In the genomic region with DNA sequence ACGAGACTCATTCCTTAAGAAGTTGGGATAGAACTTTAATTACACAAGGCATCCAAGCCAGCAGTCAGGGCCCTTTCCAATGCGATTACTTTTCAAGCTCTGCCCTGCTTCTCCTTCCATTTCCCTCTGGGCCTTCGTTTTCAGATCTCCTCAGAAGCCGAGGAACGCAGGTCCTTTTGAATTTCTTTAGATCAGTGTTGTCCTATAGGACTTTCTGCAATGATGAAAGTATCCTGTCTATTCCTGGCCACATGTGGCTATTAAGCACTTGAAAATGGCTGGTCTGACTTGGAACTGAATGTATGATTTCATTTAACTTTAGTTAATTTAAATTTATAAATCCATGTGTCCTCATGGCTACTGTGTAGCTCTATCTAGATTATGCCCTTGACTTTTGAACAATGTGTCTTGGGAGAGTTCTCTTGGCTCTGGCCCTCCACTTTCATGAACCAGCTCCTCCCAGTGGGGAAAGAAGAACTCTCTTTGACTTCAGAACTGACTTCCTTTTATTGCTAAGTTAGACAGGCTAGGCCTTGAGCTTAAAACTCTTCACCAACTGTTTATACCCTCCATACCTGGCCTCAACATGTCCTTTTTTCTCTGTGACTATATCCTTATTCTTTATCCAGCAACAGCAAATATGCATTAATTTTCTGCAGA, we compare ENCODE assay signal across 8 cellular contexts. TPM values are rescaled to one million over a fixed set of nuclear protein-coding genes. Genes with fewer than 3 reads are reported as not detected.
A peak's percentile ranks its signal among the peaks of the same experiment; 100 is the strongest.
DNase-seq lines count a peak whose midpoint lies in the region; ATAC-seq and TF ChIP-seq lines count a peak whose summit lies in the region.

No MANE protein-coding gene starts in this region.

- H3K4me1 ChIP-seq in esophagus muscularis mucosa, result peaks cover 96 to 100% (median 99%) of the 10 kb centered on the region in 4 donors

- no peak for TF ChIP-seq POLR2A in esophagus muscularis mucosa (IDR thresholded peaks at IDR 0.05; ENCODE audit: low read depth)

- H3K36me3 ChIP-seq in esophagus muscularis mucosa, result peaks cover 0 to 9% (median 3%) of the 10 kb centered on the region in 4 donors

- H3K27me3 ChIP-seq in esophagus muscularis mucosa, result no peaks in the 10 kb centered on the region

- no peaks in the 10 kb centered on the region for H3K9me3 ChIP-seq in esophagus muscularis mucosa

- no peak overlapping the region for H3K4me3 ChIP-seq in esophagus muscularis mucosa

- ATAC-seq in GM21423 (IDR thresholded peaks at IDR 0.05; ENCODE audit: unreplicated experiment), result peak; percentile 43
- 0 out of 3 replicates have a peak, but pooled peaks have one; percentile 23 for ATAC-seq in SK-N-SH treated with all-trans-retinoic acid at 6 μM for 48 hours
- no peak for ATAC-seq in omental fat pad (ENCODE audit: low FRiP score)

- TF ChIP-seq CTCF in esophagus muscularis mucosa (IDR thresholded peaks at IDR 0.05) (peak in 2 of 3 experiments; percentile 19 to 29), omental fat pad (IDR thresholded peaks at IDR 0.05) (no peak)

- DNase-seq in esophagus muscularis mucosa (ENCODE audit: extremely low spot score) (no peak), pons (ENCODE audit: low spot score) (peak; percentile 77), GM19240 (ENCODE audit: insufficient read length, low spot score) (no peak), NCI-H1417 (lab: John Stamatoyannopoulos, UW) (no peak), hepatic stellate cell (ENCODE audit: low spot score) (no peak), omental fat pad (ENCODE audit: low spot score) (no peak)

- WGBS in esophagus muscularis mucosa, result 74% methylated on average over 5 of the region's 5 CpGs

- intact Hi-C loops in esophagus muscularis mucosa (cut with DNase I), result no loop called here

- no peak for TF ChIP-seq EP300 in esophagus muscularis mucosa (IDR thresholded peaks at IDR 0.05)

- peak overlapping the region; percentile 61 to 69 (median 66) for H3K27ac ChIP-seq in esophagus muscularis mucosa (replicated peaks in 1 of 4)

TF ChIP-seq in SK-N-SH treated with all-trans-retinoic acid at 6 μM for 48 hours, 23 proteins besides CTCF, POLR2A, EP300 and RAD21:
- TF ChIP-seq TOX (CRISPR knock-in tag; IDR thresholded peaks at IDR 0.05; ENCODE audit: borderline replicate concordance) (no peak), ZC3H10 (CRISPR knock-in tag; IDR thresholded peaks at IDR 0.05) (no peak), GLIS3 (CRISPR knock-in tag; IDR thresholded peaks at IDR 0.05) (no peak)
- TF ChIP-seq, protein P1, sequence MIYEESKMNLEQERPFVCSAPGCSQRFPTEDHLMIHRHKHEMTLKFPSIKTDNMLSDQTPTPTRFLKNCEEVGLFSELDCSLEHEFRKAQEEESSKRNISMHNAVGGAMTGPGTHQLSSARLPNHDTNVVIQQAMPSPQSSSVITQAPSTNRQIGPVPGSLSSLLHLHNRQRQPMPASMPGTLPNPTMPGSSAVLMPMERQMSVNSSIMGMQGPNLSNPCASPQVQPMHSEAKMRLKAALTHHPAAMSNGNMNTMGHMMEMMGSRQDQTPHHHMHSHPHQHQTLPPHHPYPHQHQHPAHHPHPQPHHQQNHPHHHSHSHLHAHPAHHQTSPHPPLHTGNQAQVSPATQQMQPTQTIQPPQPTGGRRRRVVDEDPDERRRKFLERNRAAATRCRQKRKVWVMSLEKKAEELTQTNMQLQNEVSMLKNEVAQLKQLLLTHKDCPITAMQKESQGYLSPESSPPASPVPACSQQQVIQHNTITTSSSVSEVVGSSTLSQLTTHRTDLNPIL (CRISPR knock-in tag; IDR thresholded peaks at IDR 0.05; ENCODE audit: low read depth), result no peak
- TF ChIP-seq, protein P2, sequence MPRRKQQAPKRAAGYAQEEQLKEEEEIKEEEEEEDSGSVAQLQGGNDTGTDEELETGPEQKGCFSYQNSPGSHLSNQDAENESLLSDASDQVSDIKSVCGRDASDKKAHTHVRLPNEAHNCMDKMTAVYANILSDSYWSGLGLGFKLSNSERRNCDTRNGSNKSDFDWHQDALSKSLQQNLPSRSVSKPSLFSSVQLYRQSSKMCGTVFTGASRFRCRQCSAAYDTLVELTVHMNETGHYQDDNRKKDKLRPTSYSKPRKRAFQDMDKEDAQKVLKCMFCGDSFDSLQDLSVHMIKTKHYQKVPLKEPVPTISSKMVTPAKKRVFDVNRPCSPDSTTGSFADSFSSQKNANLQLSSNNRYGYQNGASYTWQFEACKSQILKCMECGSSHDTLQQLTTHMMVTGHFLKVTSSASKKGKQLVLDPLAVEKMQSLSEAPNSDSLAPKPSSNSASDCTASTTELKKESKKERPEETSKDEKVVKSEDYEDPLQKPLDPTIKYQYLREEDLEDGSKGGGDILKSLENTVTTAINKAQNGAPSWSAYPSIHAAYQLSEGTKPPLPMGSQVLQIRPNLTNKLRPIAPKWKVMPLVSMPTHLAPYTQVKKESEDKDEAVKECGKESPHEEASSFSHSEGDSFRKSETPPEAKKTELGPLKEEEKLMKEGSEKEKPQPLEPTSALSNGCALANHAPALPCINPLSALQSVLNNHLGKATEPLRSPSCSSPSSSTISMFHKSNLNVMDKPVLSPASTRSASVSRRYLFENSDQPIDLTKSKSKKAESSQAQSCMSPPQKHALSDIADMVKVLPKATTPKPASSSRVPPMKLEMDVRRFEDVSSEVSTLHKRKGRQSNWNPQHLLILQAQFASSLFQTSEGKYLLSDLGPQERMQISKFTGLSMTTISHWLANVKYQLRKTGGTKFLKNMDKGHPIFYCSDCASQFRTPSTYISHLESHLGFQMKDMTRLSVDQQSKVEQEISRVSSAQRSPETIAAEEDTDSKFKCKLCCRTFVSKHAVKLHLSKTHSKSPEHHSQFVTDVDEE (CRISPR knock-in tag; IDR thresholded peaks at IDR 0.05), result no peak

RNA-seq across cellular contexts. Expression of a gene that starts 22.7 kb away (rescaled TPM):
- total RNA-seq in esophagus muscularis mucosa (100 to 1,000 TPM; 202 to 292 (median 261) TPM), omental fat pad (100 to 1,000 TPM; 281 to 587 (median 369) TPM)

Comparison
In these comparisons a context has a peak if more than half of its experiments do, and no peak if none do; other contexts are left out.
1. CTCF ChIP-seq: peak in esophagus muscularis mucosa (2 of 3); none in omental fat pad (0 of 3).